18 cellular contexts compared by ENCODE assay signal in genomic region chr4:899556-899906, GRCh38.
"Had no signal": no experiment of that assay in that cellular context is flagged by ENCODE, and none has a peak within 500 bp of the region (broad histone marks: within the 10 kb centered on the region; RNA-seq: fewer than 3 reads in every experiment).

No MANE protein-coding gene starts in this region.

- ATAC-seq: gastrocnemius medialis; left colon; mucosa of descending colon; naive thymus-derived CD8-positive, alpha-beta T cell; psoas muscle had no signal

- H3K9me3 Mint-ChIP-seq: naive thymus-derived CD8-positive, alpha-beta T cell; type B pancreatic cell had no signal

- H3K4me1 ChIP-seq: colonic mucosa, esophagus muscularis mucosa, gastrocnemius medialis, parathyroid adenoma, psoas muscle, suprapubic skin, thyroid gland, uterus had no signal

- H3K36me3 ChIP-seq: colonic mucosa, uterus had no signal

- H3K27ac ChIP-seq: colonic mucosa, esophagus muscularis mucosa, gastrocnemius medialis, parathyroid adenoma, psoas muscle, suprapubic skin, thyroid gland, uterus had no signal

- H3K4me3 ChIP-seq: colonic mucosa, esophagus muscularis mucosa, gastrocnemius medialis, mucosa of descending colon, psoas muscle, suprapubic skin, thyroid gland, uterus had no signal

- H3K27me3 Mint-ChIP-seq: naive thymus-derived CD8-positive, alpha-beta T cell; type B pancreatic cell had no signal

- H3K4me3 Mint-ChIP-seq: type B pancreatic cell had no signal

- H3K9ac ChIP-seq: parathyroid adenoma had no signal

- DNase-seq: colonic mucosa; effector CD4-positive, alpha-beta T cell; gastrocnemius medialis; islet precursor cell; left colon; mammary epithelial cell; naive thymus-derived CD8-positive, alpha-beta T cell; psoas muscle; small intestine; stimulated activated CD4-positive, alpha-beta T cell treated with anti-CD3 and anti-CD28 coated beads, Interleukin-12 subunit alpha, Interleukin-12 subunit beta, amount 100 ng/mL, for 4 hours; stimulated activated naive CD4-positive, alpha-beta T cell treated with Interleukin-2 at 50 U/mL for 16 hours; thyroid gland; uterus had no signal

- H3K27me3 ChIP-seq: colonic mucosa, esophagus muscularis mucosa, gastrocnemius medialis, suprapubic skin, thyroid gland, uterus had no signal

- H3K27ac Mint-ChIP-seq: type B pancreatic cell had no signal

- H3K9me3 ChIP-seq: colonic mucosa, esophagus muscularis mucosa, gastrocnemius medialis, mucosa of descending colon, psoas muscle, suprapubic skin, thyroid gland, uterus had no signal
